2 cellular contexts compared by ENCODE assay signal in the genomic region with DNA sequence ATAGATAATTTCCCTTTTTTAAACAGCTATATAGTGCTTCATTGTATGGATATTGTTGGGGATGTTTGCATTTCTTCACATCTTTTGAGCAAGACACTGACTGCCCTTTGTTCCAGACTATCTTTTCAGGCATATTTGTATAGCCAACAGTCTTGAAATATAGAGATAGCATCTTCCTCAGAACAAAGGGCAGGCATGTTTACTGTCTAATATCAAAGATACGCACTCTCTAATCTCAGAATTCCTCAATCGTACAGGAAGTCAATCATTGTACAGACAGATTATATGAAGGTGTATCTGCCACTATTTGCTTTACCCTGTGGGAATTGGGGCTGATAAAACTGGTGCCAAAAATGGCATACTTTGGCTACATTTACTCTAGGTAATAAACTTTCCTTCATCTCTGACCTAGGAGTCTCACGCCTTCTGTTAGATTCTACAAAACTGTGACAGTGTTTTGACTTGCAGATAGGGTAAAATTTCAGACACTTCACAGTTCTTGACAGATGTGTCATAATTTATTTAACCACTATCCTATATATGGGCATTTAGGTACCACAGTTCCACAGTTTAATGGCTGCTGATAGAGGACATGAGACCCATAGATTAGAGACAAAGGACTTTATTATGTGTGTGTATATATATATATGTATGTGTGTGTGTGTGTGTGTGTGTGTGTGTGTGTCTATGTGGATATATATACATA.
TF ChIP-seq lines count a peak whose summit lies in the region.

No MANE protein-coding gene starts in this region.

TF ChIP-seq in HepG2, 621 proteins besides CTCF, POLR2A, EP300 and RAD21 (continued from another document):
- TF ChIP-seq ZSCAN31 (CRISPR knock-in tag; IDR thresholded peaks at IDR 0.05; ENCODE audit: low read depth) (no peak), TCF7L2 (IDR thresholded peaks at IDR 0.05; ENCODE audit: low read depth, low read length) (peak; percentile 55; the same call in 1 of the 2 replicates), ZNF703 (CRISPR knock-in tag; IDR thresholded peaks at IDR 0.05; ENCODE audit: borderline replicate concordance) (no peak), SOX5 (CRISPR knock-in tag; IDR thresholded peaks at IDR 0.05; ENCODE audit: borderline replicate concordance) (0 out of 2 replicates have a peak, but pooled peaks have one; percentile 10), HMG20A (CRISPR knock-in tag; IDR thresholded peaks at IDR 0.05; ENCODE audit: borderline replicate concordance) (peak; percentile 33; the same call in 1 of the 2 replicates), SRSF9 (IDR thresholded peaks at IDR 0.05; ENCODE audit: borderline replicate concordance, insufficient read depth, low read depth, low read length, poor library complexity, severe bottlenecking) (no peak), CBFB (CRISPR knock-in tag; IDR thresholded peaks at IDR 0.05) (no peak), CREM (IDR thresholded peaks at IDR 0.05) (peak; percentile 62; the same call in 1 of the 2 replicates), CREM (CRISPR knock-in tag; IDR thresholded peaks at IDR 0.05) (no peak), RBAK (CRISPR knock-in tag; IDR thresholded peaks at IDR 0.05) (no peak), ZNF225 (CRISPR knock-in tag; IDR thresholded peaks at IDR 0.05) (no peak), SOX13 (IDR thresholded peaks at IDR 0.05) (peak; percentile 46; the same call in 1 of the 2 replicates), SOX13 (CRISPR knock-in tag; conservative IDR thresholded peaks at IDR 0.05 in 1 of 2, IDR thresholded peaks at IDR 0.05 in 1 of 2) (peak in 1 of 2 experiments; percentile 88; a peak in 2 of 4 replicates), MXD4 (CRISPR knock-in tag; IDR thresholded peaks at IDR 0.05) (no peak), NFKB2 (CRISPR knock-in tag; IDR thresholded peaks at IDR 0.05; ENCODE audit: borderline replicate concordance) (no peak), ISL2 (CRISPR knock-in tag; IDR thresholded peaks at IDR 0.05) (peak; percentile 49; the same call in 1 of the 2 replicates), GATA4 (IDR thresholded peaks at IDR 0.05; ENCODE audit: borderline replicate concordance, low read depth) (peak; percentile 37; the same call in 1 of the 2 replicates), FOXA1 (IDR thresholded peaks at IDR 0.05) (no peak), FOXA1 (CRISPR knock-in tag; IDR thresholded peaks at IDR 0.05) (peak; percentile 79), ZNF354B (CRISPR knock-in tag; IDR thresholded peaks at IDR 0.05) (no peak), TCF7 (IDR thresholded peaks at IDR 0.05; ENCODE audit: low read depth) (peak; percentile 84)
- TF ChIP-seq, protein P1, sequence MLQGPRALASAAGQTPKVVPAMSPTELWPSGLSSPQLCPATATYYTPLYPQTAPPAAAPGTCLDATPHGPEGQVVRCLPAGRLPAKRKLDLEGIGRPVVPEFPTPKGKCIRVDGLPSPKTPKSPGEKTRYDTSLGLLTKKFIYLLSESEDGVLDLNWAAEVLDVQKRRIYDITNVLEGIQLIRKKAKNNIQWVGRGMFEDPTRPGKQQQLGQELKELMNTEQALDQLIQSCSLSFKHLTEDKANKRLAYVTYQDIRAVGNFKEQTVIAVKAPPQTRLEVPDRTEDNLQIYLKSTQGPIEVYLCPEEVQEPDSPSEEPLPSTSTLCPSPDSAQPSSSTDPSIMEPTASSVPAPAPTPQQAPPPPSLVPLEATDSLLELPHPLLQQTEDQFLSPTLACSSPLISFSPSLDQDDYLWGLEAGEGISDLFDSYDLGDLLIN (CRISPR knock-in tag; IDR thresholded peaks at IDR 0.05; ENCODE audit: borderline replicate concordance), result no peak
- TF ChIP-seq, protein P2, sequence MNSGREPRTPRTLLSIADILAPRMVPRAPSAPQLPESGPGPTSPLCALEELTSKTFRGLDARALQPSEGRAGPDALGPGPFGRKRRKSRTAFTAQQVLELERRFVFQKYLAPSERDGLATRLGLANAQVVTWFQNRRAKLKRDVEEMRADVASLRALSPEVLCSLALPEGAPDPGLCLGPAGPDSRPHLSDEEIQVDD (CRISPR knock-in tag; IDR thresholded peaks at IDR 0.05; ENCODE audit: borderline replicate concordance), result no peak
TF ChIP-seq in HepG2: peak in this region for 11.

TF ChIP-seq in neural cell, 6 proteins besides CTCF, POLR2A, EP300 and RAD21 (continued from another document):
- TF ChIP-seq, protein P3, sequence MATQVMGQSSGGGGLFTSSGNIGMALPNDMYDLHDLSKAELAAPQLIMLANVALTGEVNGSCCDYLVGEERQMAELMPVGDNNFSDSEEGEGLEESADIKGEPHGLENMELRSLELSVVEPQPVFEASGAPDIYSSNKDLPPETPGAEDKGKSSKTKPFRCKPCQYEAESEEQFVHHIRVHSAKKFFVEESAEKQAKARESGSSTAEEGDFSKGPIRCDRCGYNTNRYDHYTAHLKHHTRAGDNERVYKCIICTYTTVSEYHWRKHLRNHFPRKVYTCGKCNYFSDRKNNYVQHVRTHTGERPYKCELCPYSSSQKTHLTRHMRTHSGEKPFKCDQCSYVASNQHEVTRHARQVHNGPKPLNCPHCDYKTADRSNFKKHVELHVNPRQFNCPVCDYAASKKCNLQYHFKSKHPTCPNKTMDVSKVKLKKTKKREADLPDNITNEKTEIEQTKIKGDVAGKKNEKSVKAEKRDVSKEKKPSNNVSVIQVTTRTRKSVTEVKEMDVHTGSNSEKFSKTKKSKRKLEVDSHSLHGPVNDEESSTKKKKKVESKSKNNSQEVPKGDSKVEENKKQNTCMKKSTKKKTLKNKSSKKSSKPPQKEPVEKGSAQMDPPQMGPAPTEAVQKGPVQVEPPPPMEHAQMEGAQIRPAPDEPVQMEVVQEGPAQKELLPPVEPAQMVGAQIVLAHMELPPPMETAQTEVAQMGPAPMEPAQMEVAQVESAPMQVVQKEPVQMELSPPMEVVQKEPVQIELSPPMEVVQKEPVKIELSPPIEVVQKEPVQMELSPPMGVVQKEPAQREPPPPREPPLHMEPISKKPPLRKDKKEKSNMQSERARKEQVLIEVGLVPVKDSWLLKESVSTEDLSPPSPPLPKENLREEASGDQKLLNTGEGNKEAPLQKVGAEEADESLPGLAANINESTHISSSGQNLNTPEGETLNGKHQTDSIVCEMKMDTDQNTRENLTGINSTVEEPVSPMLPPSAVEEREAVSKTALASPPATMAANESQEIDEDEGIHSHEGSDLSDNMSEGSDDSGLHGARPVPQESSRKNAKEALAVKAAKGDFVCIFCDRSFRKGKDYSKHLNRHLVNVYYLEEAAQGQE (IDR thresholded peaks at IDR 0.05; ENCODE audit: borderline replicate concordance), result peak; percentile 15
- TF ChIP-seq POLR2AphosphoS5 (IDR thresholded peaks at IDR 0.05), result peak; percentile 34
